18 cellular contexts compared by ENCODE assay signal in genomic region chr1:184449916-184450315, GRCh38.
"Had no signal": no experiment of that assay in that cellular context is flagged by ENCODE, and none has a peak within 500 bp of the region (broad histone marks: within the 10 kb centered on the region; RNA-seq: fewer than 3 reads in every experiment).

No MANE protein-coding gene starts in this region.

- H3K9me3 Mint-ChIP-seq: natural killer cell, neural crest cell had no signal

- H3K4me3 ChIP-seq: coronary artery, esophagus muscularis mucosa, ovary, upper lobe of left lung, vagina had no signal

- H3K27me3 ChIP-seq: esophagus muscularis mucosa, ovary, upper lobe of left lung, vagina had no signal

- H3K36me3 ChIP-seq: esophagus muscularis mucosa, ovary, upper lobe of left lung, vagina had no signal

- H3K4me3 Mint-ChIP-seq: endodermal cell, natural killer cell, neural crest cell had no signal

- H3K27ac ChIP-seq: coronary artery, esophagus muscularis mucosa, ovary, upper lobe of left lung, vagina had no signal

- ATAC-seq: left lobe of liver, natural killer cell had no signal

- H3K9me3 ChIP-seq: esophagus muscularis mucosa, ovary, upper lobe of left lung, vagina had no signal

- H3K27me3 Mint-ChIP-seq: progenitor cell of endocrine pancreas had no signal

- DNase-seq: central memory CD4-positive, alpha-beta T cell; effector CD4-positive, alpha-beta T cell; endodermal cell; kidney glomerular epithelial cell; natural killer cell; nucleus accumbens; ovary; retina; small intestine; stimulated activated CD4-positive, alpha-beta T cell treated with anti-CD3 and anti-CD28 coated beads, Interleukin-12 subunit alpha, Interleukin-12 subunit beta, amount 100 ng/mL, for 4 hours; stimulated activated naive CD4-positive, alpha-beta T cell treated with Interleukin-2 at 50 U/mL for 16 hours; upper lobe of left lung had no signal

- H3K27ac Mint-ChIP-seq: endodermal cell, progenitor cell of endocrine pancreas had no signal

- H3K36me3 Mint-ChIP-seq: natural killer cell had no signal
